16 cellular contexts compared by ENCODE assay signal in genomic region chr22:48758905-48759875, GRCh38.
DNase-seq lines count a peak whose midpoint lies in the region; ATAC-seq and TF ChIP-seq lines count a peak whose summit lies in the region.
"Had no signal": no experiment of that assay in that cellular context is flagged by ENCODE, and none has a peak within 500 bp of the region (broad histone marks: within the 10 kb centered on the region; RNA-seq: fewer than 3 reads in every experiment).

No MANE protein-coding gene starts in this region.

- H3K4me1 ChIP-seq in lung (ENCODE audit: control insufficient read depth in 2 of 2, insufficient read depth in 2 of 2, low read length in 2 of 2) (no peaks in the 10 kb centered on the region), suprapubic skin (no peaks in the 10 kb centered on the region)

- TF ChIP-seq POLR2A in suprapubic skin (IDR thresholded peaks at IDR 0.05), result no peak

- no peaks in the 10 kb centered on the region for H3K9me3 Mint-ChIP-seq in activated T-cell treated with anti-CD3 and anti-CD28 coated beads, Interleukin-2, amount 50 U/mL, for 24 hours
- peaks cover 1% of the 10 kb centered on the region for H3K9me3 Mint-ChIP-seq in activated CD4-positive, alpha-beta memory T cell treated with anti-CD3 and anti-CD28 coated beads, Interleukin-2, amount 10 ng/mL, durations not matched to agents 7 days and 5 days

- H3K9me3 ChIP-seq in lung (ENCODE audit: control insufficient read depth in 2 of 2, insufficient read depth in 1 of 2, low read length in 1 of 2), result peaks cover 0 to 3% of the 10 kb centered on the region in 2 donors
- no peaks in the 10 kb centered on the region for H3K9me3 ChIP-seq in suprapubic skin
- H3K9me3 ChIP-seq: mucosa of descending colon had no signal

- POLR2A ChIA-PET in activated CD4-positive, alpha-beta memory T cell treated with anti-CD3 and anti-CD28 coated beads, Interleukin-2, amount 10 ng/mL, durations not matched to agents 7 days and 5 days (lab: Charles Lee), result no interaction called here
- POLR2A ChIA-PET in GM10248 (lab: Yijun Ruan, JAX), result no interaction called here

- no peak for TF ChIP-seq EP300 in suprapubic skin (IDR thresholded peaks at IDR 0.05)

- no peak overlapping the region for H3K27ac Mint-ChIP-seq in activated T-cell treated with anti-CD3 and anti-CD28 coated beads, Interleukin-2, amount 50 U/mL, for 24 hours
- H3K27ac Mint-ChIP-seq in activated CD4-positive, alpha-beta memory T cell treated with anti-CD3 and anti-CD28 coated beads, Interleukin-2, amount 10 ng/mL, durations not matched to agents 7 days and 5 days, result no peak overlapping the region

- peaks cover 23% of the 10 kb centered on the region for H3K27me3 Mint-ChIP-seq in activated T-cell treated with anti-CD3 and anti-CD28 coated beads, Interleukin-2, amount 50 U/mL, for 24 hours
- no peaks in the 10 kb centered on the region for H3K27me3 Mint-ChIP-seq in activated CD4-positive, alpha-beta memory T cell treated with anti-CD3 and anti-CD28 coated beads, Interleukin-2, amount 10 ng/mL, durations not matched to agents 7 days and 5 days

- peak; percentile 14 for DNase-seq in activated T-cell treated with anti-CD3 and anti-CD28 coated beads, Interleukin-2, amount 50 U/mL, for 24 hours
- DNase-seq in activated T-cell treated with anti-CD3 and anti-CD28 coated beads for 4 hours (no peak), lung (ENCODE audit: low spot score) (peak; percentile 22), suprapubic skin (ENCODE audit: low spot score in 2 of 2) (peak; percentile 26 to 59), GM10248 (ENCODE audit: extremely low spot score) (no peak), LoVo (ENCODE audit: low spot score) (no peak)
- DNase-seq in activated CD4-positive, alpha-beta memory T cell treated with anti-CD3 and anti-CD28 coated beads, Interleukin-2, amount 10 ng/mL, durations not matched to agents 7 days and 5 days, result peak; percentile 8
- DNase-seq: activated naive CD4-positive, alpha-beta T cell treated with anti-CD3 and anti-CD28 coated beads, Interleukin-2, amount 50 U/mL, for 16 hours; kidney glomerular epithelial cell; stimulated activated CD4-positive, alpha-beta T cell treated with anti-CD3 and anti-CD28 coated beads, Interleukin-4, amount 100 ng/mL, for 1 hour; T-helper 9 cell had no signal

- no peak for TF ChIP-seq CTCF in lung (IDR thresholded peaks at IDR 0.05; ENCODE audit: control extremely low read depth, extremely low read depth)
- no peak for TF ChIP-seq CTCF in suprapubic skin (IDR thresholded peaks at IDR 0.05)
- TF ChIP-seq CTCF in GM10248 (IDR thresholded peaks at IDR 0.05; ENCODE audit: control extremely low read depth, extremely low read depth, low read depth, missing control alignments), result no peak

- H3K36me3 ChIP-seq in lung (ENCODE audit: control insufficient read depth in 2 of 2, insufficient read depth in 2 of 2, low read length in 2 of 2) (no peaks in the 10 kb centered on the region), suprapubic skin (no peaks in the 10 kb centered on the region)

- H3K27ac ChIP-seq in lung (ENCODE audit: low read depth in 1 of 2, low read length in 1 of 2) (no peak overlapping the region), suprapubic skin (no peak overlapping the region)
- H3K27ac ChIP-seq: SK-N-MC had no signal

- CTCF ChIA-PET in activated CD4-positive, alpha-beta memory T cell treated with anti-CD3 and anti-CD28 coated beads, Interleukin-2, amount 10 ng/mL, durations not matched to agents 7 days and 5 days (lab: Charles Lee), result no interaction called here
- CTCF ChIA-PET in GM10248 (lab: Yijun Ruan, JAX), result no interaction called here

- no peak overlapping the region for H3K4me3 Mint-ChIP-seq in activated T-cell treated with anti-CD3 and anti-CD28 coated beads, Interleukin-2, amount 50 U/mL, for 24 hours
- H3K4me3 Mint-ChIP-seq in activated CD4-positive, alpha-beta memory T cell treated with anti-CD3 and anti-CD28 coated beads, Interleukin-2, amount 10 ng/mL, durations not matched to agents 7 days and 5 days, result no peak overlapping the region

- no peaks in the 10 kb centered on the region for H3K36me3 Mint-ChIP-seq in activated T-cell treated with anti-CD3 and anti-CD28 coated beads, Interleukin-2, amount 50 U/mL, for 24 hours (ENCODE audit: low read depth)
- no peaks in the 10 kb centered on the region for H3K36me3 Mint-ChIP-seq in activated CD4-positive, alpha-beta memory T cell treated with anti-CD3 and anti-CD28 coated beads, Interleukin-2, amount 10 ng/mL, durations not matched to agents 7 days and 5 days (ENCODE audit: low read depth)

- H3K4me3 ChIP-seq in lung (no peak overlapping the region), suprapubic skin (no peak overlapping the region)
- H3K4me3 ChIP-seq: GM12878, mucosa of descending colon, SK-N-MC had no signal

- H3K4me1 Mint-ChIP-seq in activated T-cell treated with anti-CD3 and anti-CD28 coated beads, Interleukin-2, amount 50 U/mL, for 24 hours (ENCODE audit: low read depth), result no peaks in the 10 kb centered on the region
- H3K4me1 Mint-ChIP-seq in activated CD4-positive, alpha-beta memory T cell treated with anti-CD3 and anti-CD28 coated beads, Interleukin-2, amount 10 ng/mL, durations not matched to agents 7 days and 5 days, result no peaks in the 10 kb centered on the region

- ATAC-seq in lung (ENCODE audit: insufficient read depth, low FRiP score) (no peak), HG03378 (IDR thresholded peaks at IDR 0.05; ENCODE audit: unreplicated experiment) (no peak)
- ATAC-seq: activated CD4-positive, CD25-positive, alpha-beta regulatory T cell treated with anti-CD3 and anti-CD28 coated beads, Interleukin-2, amount 50 U/mL, for 24 hours; GM12878; mucosa of descending colon had no signal

- 85 to 96% methylated on average over 22 of the region's 22 CpGs for WGBS in lung, 2 donors
- WGBS in suprapubic skin, result 92% methylated on average over 21 of the region's 22 CpGs

- H3K27me3 ChIP-seq in lung (ENCODE audit: control insufficient read depth, insufficient read depth) (no peaks in the 10 kb centered on the region), suprapubic skin (no peaks in the 10 kb centered on the region)

Comparison
In these comparisons a context has a peak if more than half of its experiments do, and no peak if none do; other contexts are left out.
1. DNase-seq: peak in activated T-cell treated with anti-CD3 and anti-CD28 coated beads, Interleukin-2, amount 50 U/mL, for 24 hours (single experiment), activated CD4-positive, alpha-beta memory T cell treated with anti-CD3 and anti-CD28 coated beads, Interleukin-2, amount 10 ng/mL, durations not matched to agents 7 days and 5 days (single experiment), lung (single experiment) and suprapubic skin (2 of 2); none in activated T-cell treated with anti-CD3 and anti-CD28 coated beads for 4 hours (single experiment), GM10248 (single experiment) and LoVo (single experiment).